13 cellular contexts compared by ENCODE assay signal in the genomic region with DNA sequence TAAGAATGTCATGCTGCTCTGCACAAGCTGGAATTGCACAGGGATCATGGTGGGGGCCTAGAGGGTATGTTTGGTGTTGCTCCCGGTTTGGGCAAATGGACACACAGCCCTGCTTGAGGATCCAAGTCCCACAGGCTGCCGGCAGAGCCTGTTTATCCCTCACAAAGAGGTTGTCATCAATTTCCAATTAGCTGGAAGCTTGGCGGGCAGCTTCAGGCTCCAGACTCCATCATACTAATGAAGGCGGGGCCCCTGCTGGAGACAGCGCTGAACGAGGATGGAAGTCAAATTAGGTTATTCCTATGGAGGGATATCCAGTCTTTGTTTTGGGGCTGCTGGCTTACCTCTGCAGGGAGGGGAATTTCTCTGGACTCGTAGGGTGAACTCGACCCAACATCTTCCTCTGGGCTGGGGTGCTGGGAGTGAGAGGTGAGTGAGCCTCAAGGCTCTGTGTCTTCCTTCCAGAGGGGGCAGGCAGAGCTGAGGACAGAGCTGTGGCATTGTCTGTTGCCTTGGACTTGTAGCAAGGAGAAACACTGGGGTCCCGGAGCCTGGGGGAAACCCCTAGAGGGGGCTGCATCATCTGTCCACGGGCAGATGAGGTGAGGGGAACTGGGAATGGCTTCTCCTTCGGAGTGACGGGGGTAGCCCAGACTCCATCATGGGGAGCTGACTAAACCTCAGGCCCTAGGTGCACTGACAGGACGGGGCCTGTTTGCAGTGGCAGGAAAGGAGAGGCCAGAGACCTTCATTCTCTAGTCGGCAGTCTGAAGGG.
"Had no signal": no experiment of that assay in that cellular context is flagged by ENCODE, and none has a peak within 500 bp of the region (broad histone marks: within the 10 kb centered on the region; RNA-seq: fewer than 3 reads in every experiment).

No MANE protein-coding gene starts in this region.

- H3K27me3 ChIP-seq: breast epithelium, sigmoid colon had no signal

- H3K36me3 ChIP-seq: breast epithelium, sigmoid colon, suprapubic skin had no signal

- H3K4me3 ChIP-seq: breast epithelium, psoas muscle, sigmoid colon, suprapubic skin had no signal

- H3K27ac Mint-ChIP-seq: activated naive CD8-positive, alpha-beta T cell treated with anti-CD3 and anti-CD28 coated beads, Interleukin-2, amount 10 ng/mL, durations not matched to agents 7 days and 5 days; naive thymus-derived CD8-positive, alpha-beta T cell; type B pancreatic cell had no signal

- ATAC-seq: activated CD4-positive, CD25-positive, alpha-beta regulatory T cell treated with anti-CD3 and anti-CD28 coated beads, Interleukin-2, amount 50 U/mL, for 24 hours; esophagus mucosa; naive thymus-derived CD8-positive, alpha-beta T cell; psoas muscle had no signal

- H3K4me3 Mint-ChIP-seq: activated naive CD8-positive, alpha-beta T cell treated with anti-CD3 and anti-CD28 coated beads, Interleukin-2, amount 10 ng/mL, durations not matched to agents 7 days and 5 days; naive thymus-derived CD8-positive, alpha-beta T cell; type B pancreatic cell had no signal

- H3K27ac ChIP-seq: breast epithelium, psoas muscle, sigmoid colon, suprapubic skin had no signal

- H3K9me3 ChIP-seq: breast epithelium, sigmoid colon, suprapubic skin had no signal

- H3K27me3 Mint-ChIP-seq: naive thymus-derived CD8-positive, alpha-beta T cell had no signal

- H3K4me1 ChIP-seq: breast epithelium, psoas muscle, sigmoid colon had no signal

- H3K9me3 Mint-ChIP-seq: activated naive CD8-positive, alpha-beta T cell treated with anti-CD3 and anti-CD28 coated beads, Interleukin-2, amount 10 ng/mL, durations not matched to agents 7 days and 5 days; naive thymus-derived CD8-positive, alpha-beta T cell; type B pancreatic cell had no signal

- H3K36me3 Mint-ChIP-seq: activated naive CD8-positive, alpha-beta T cell treated with anti-CD3 and anti-CD28 coated beads, Interleukin-2, amount 10 ng/mL, durations not matched to agents 7 days and 5 days; naive thymus-derived CD8-positive, alpha-beta T cell; type B pancreatic cell had no signal

- DNase-seq: activated CD4-positive, alpha-beta T cell treated with anti-CD3 and anti-CD28 coated beads, Interleukin-2, amount 50 U/mL, for 4 hours; activated naive CD8-positive, alpha-beta T cell treated with anti-CD3 and anti-CD28 coated beads, Interleukin-2, amount 10 ng/mL, durations not matched to agents 7 days and 5 days; mammary epithelial cell; naive thymus-derived CD8-positive, alpha-beta T cell; psoas muscle; sigmoid colon; stimulated activated CD4-positive, alpha-beta T cell treated with anti-CD3 and anti-CD28 coated beads, Interleukin-12 subunit alpha, Interleukin-12 subunit beta, amount 100 ng/mL, for 4 hours; stimulated activated naive CD4-positive, alpha-beta T cell treated with Interleukin-2 at 50 U/mL for 16 hours had no signal
